12 cellular contexts compared by ENCODE assay signal in the genomic region with DNA sequence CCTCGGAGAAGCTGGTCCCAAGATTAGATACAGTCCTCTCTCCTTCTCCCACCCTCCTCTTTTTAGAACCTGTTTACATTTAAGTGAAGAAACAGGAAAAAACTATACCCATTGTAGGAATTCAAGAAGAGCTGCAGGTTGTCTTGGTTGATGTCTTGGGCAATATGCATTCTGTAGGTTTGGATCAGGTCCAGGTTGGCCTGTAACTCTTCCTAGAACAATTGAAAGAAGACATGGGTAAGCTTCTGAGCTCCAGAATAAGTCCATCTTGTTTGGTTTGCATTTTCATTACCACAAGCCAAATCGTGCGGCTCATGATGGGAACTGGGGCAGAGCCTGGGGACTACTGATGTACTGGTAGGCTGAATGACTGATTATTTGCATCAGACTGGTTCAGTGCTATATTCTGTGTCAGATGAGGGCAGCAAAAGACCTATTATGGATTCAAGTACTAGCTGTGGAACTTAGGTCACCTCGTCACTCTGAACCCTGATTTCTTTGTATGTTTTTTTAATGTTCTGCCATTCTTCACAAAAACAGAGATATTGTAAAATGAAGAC. TPM values are rescaled to one million over a fixed set of nuclear protein-coding genes. Genes with fewer than 3 reads are reported as not detected.
A peak's percentile ranks its signal among the peaks of the same experiment; 100 is the strongest.
DNase-seq lines count a peak whose midpoint lies in the region; ATAC-seq and TF ChIP-seq lines count a peak whose summit lies in the region.
"Had no signal": no experiment of that assay in that cellular context is flagged by ENCODE, and none has a peak within 500 bp of the region (broad histone marks: within the 10 kb centered on the region; RNA-seq: fewer than 3 reads in every experiment).

No MANE protein-coding gene starts in this region.

- H3K9me3 ChIP-seq in adipocyte (ENCODE audit: control insufficient read depth, low read length) (no peaks in the 10 kb centered on the region), liver (ENCODE audit: control insufficient read depth in 4 of 4, low read length in 3 of 4) (no peaks in the 10 kb centered on the region), T-helper 17 cell (ENCODE audit: control insufficient read depth, low read length, poor library complexity, severe bottlenecking) (no peaks in the 10 kb centered on the region)
- H3K9me3 ChIP-seq: mucosa of descending colon, SJCRH30, thyroid gland had no signal

- DNase-seq in DMS114 treated with DMSO at 0.1 percent for 48 hours (lab: John Stamatoyannopoulos, UW; ENCODE audit: unreplicated experiment) = peak; percentile 14
- peak; percentile 10 for DNase-seq in HT1080 (ENCODE audit: low read depth)
- peak; percentile 18 for DNase-seq in adipocyte (ENCODE audit: low read depth)
- DNase-seq in T-helper 17 cell = no peak
- no peak for DNase-seq in HK-2 (ENCODE audit: unreplicated experiment)
- no peak for DNase-seq in mesenteric fat pad (ENCODE audit: low spot score)
- no peak for DNase-seq in NCI-H2081 (lab: John Stamatoyannopoulos, UW)
- DNase-seq: activated T-cell treated with anti-CD3 and anti-CD28 coated beads, Interleukin-2, amount 50 U/mL, for 1 hour; thyroid gland had no signal

- peak; percentile 26 to 34 for TF ChIP-seq RAD21 in liver (IDR thresholded peaks at IDR 0.05)

- H3K36me3 Mint-ChIP-seq in T-helper 17 cell (ENCODE audit: low read depth) = peaks cover 3% of the 10 kb centered on the region

- no peak for ATAC-seq in T-helper 17 cell
- ATAC-seq: mucosa of descending colon had no signal

- H3K4me3 Mint-ChIP-seq in T-helper 17 cell = no peak overlapping the region

- H3K27ac ChIP-seq in liver (ENCODE audit: low read depth in 1 of 2, low read length in 2 of 2) = no peak overlapping the region
- H3K27ac ChIP-seq: SJCRH30, thyroid gland had no signal

- H3K4me1 Mint-ChIP-seq in T-helper 17 cell = peaks cover 5% of the 10 kb centered on the region

- no peak overlapping the region for H3K4me3 ChIP-seq in adipocyte (ENCODE audit: low read length)
- no peak overlapping the region for H3K4me3 ChIP-seq in liver (ENCODE audit: low read depth in 1 of 3, low read length in 3 of 3)
- H3K4me3 ChIP-seq: mucosa of descending colon, SJCRH30, thyroid gland had no signal

- H3K4me1 ChIP-seq in adipocyte (ENCODE audit: control insufficient read depth, insufficient read depth, low read length) (no peaks in the 10 kb centered on the region), liver (ENCODE audit: control insufficient read depth in 4 of 4, insufficient read depth in 4 of 4, low read length in 3 of 4) (peaks cover 0 to 1% (median 0%) of the 10 kb centered on the region in 4 donors)
- H3K4me1 ChIP-seq: SJCRH30, thyroid gland had no signal

- no peak overlapping the region for H3K9ac ChIP-seq in adipocyte (ENCODE audit: low read length)
- no peak overlapping the region for H3K9ac ChIP-seq in liver (ENCODE audit: low read depth in 1 of 2, low read length in 2 of 2)

- no peaks in the 10 kb centered on the region for H3K27me3 Mint-ChIP-seq in T-helper 17 cell

- H3K36me3 ChIP-seq in adipocyte (ENCODE audit: control insufficient read depth, insufficient read depth, low read length, severe bottlenecking) (peaks cover 17% of the 10 kb centered on the region), liver (ENCODE audit: control insufficient read depth in 4 of 4, insufficient read depth in 3 of 4, low read depth in 1 of 4, low read length in 3 of 4) (peaks cover 0 to 18% (median 6%) of the 10 kb centered on the region in 4 donors)

- TF ChIP-seq CTCF in liver (IDR thresholded peaks at IDR 0.05; ENCODE audit: low read depth, low read length, missing input control) = no peak

- H3K27ac Mint-ChIP-seq in T-helper 17 cell = no peak overlapping the region

- WGBS in liver = 88% methylated on average over 4 of the region's 4 CpGs

- H3K27me3 ChIP-seq in adipocyte (replicated peaks; ENCODE audit: control insufficient read depth, insufficient read depth, low read length) = no peaks in the 10 kb centered on the region
- no peaks in the 10 kb centered on the region for H3K27me3 ChIP-seq in liver (ENCODE audit: control insufficient read depth in 4 of 4, insufficient read depth in 4 of 4, low read length in 3 of 4)
- H3K27me3 ChIP-seq: SJCRH30, thyroid gland had no signal

TF ChIP-seq in liver, 16 proteins besides CTCF, POLR2A, EP300 and RAD21:
- TF ChIP-seq, protein P1, sequence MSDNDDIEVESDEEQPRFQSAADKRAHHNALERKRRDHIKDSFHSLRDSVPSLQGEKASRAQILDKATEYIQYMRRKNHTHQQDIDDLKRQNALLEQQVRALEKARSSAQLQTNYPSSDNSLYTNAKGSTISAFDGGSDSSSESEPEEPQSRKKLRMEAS (IDR thresholded peaks at IDR 0.05) = no peak
- TF ChIP-seq, protein P2, sequence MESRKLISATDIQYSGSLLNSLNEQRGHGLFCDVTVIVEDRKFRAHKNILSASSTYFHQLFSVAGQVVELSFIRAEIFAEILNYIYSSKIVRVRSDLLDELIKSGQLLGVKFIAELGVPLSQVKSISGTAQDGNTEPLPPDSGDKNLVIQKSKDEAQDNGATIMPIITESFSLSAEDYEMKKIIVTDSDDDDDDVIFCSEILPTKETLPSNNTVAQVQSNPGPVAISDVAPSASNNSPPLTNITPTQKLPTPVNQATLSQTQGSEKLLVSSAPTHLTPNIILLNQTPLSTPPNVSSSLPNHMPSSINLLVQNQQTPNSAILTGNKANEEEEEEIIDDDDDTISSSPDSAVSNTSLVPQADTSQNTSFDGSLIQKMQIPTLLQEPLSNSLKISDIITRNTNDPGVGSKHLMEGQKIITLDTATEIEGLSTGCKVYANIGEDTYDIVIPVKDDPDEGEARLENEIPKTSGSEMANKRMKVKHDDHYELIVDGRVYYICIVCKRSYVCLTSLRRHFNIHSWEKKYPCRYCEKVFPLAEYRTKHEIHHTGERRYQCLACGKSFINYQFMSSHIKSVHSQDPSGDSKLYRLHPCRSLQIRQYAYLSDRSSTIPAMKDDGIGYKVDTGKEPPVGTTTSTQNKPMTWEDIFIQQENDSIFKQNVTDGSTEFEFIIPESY (IDR thresholded peaks at IDR 0.05) = no peak
- TF ChIP-seq HNF4A (conservative IDR thresholded peaks at IDR 0.05) (no peak), YY1 (IDR thresholded peaks at IDR 0.05) (no peak), NR2F2 (IDR thresholded peaks at IDR 0.05) (no peak), FOXA1 (IDR thresholded peaks at IDR 0.05) (no peak), ATF3 (IDR thresholded peaks at IDR 0.05) (no peak), HNF4G (IDR thresholded peaks at IDR 0.05) (no peak), REST (IDR thresholded peaks at IDR 0.05) (no peak), EGR1 (IDR thresholded peaks at IDR 0.05; ENCODE audit: low read depth in 2 of 2) (no peak), TAF1 (conservative IDR thresholded peaks at IDR 0.05) (no peak), SP1 (IDR thresholded peaks at IDR 0.05) (no peak), JUND (IDR thresholded peaks at IDR 0.05) (no peak), RXRA (IDR thresholded peaks at IDR 0.05) (no peak), FOXA2 (IDR thresholded peaks at IDR 0.05) (no peak)

RNA-seq across cellular contexts. Expression of gene SLA2, which starts 20.3 kb away (rescaled TPM):
- not detected in 2 replicates for total RNA-seq in HT1080 (2014; rRNA removed; shearing (Covaris generic))
- polyA plus RNA-seq in HT1080 (2015; cell fraction: cytosol; rRNA removed) = not detected in 2 replicates
- not detected in 2 replicates for polyA plus RNA-seq in HT1080 (2015; cell fraction: nucleus; rRNA removed)
- total RNA-seq in liver = 1 to 10 TPM in 1 of 2 donors, under 1 TPM in 1; 0.59 to 1.6 TPM
- under 1 TPM; 0.18 to 0.24 TPM for polyA plus RNA-seq in liver
- 10 to 100 TPM; 31.4 to 46.8 TPM for total RNA-seq in T-helper 17 cell
- 0.64 TPM for total RNA-seq in mesenteric fat pad

Comparison
In these comparisons a context has a peak if more than half of its experiments do, and no peak if none do; other contexts are left out.
1. DNase-seq: peak in DMS114 treated with DMSO at 0.1 percent for 48 hours (single experiment), HT1080 (single experiment) and adipocyte (single experiment); none in T-helper 17 cell (0 of 3), HK-2 (single experiment), mesenteric fat pad (single experiment) and NCI-H2081 (0 of 2).
2. RNA of gene SLA2, which starts 20.3 kb away (total RNA-seq): 31.4 to 46.8 TPM in T-helper 17 cell; 0.59 to 1.6 TPM in liver, 0.64 TPM in mesenteric fat pad (single experiment) and not detected in HT1080; every median in the first group is over 10 times any median in the second.